In the genomic region with DNA sequence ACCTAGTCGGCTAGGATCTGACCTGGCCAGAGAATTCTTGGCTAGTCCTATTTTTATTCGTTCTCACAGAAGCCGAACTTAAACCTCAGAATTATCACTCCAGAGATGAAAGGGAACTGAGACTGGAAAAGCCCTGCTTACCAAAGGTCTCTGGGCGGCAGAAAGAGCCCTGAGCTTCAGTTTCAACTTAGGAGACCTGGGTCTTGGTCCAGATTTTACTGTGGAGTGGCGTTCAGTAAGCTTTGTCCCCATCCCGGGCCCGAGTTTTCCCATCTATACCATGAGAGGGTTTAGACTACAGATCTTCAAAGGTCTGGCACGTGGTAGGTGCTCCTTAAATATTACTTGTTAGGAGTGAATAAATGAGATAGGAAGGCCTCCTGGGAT, we compare ENCODE assay signal across 2 cellular contexts.
A peak's percentile ranks its signal among the peaks of the same experiment; 100 is the strongest.
TF ChIP-seq lines count a peak whose summit lies in the region.

No MANE protein-coding gene starts in this region.

TF ChIP-seq in IMR-90, 13 proteins besides CTCF, POLR2A, EP300 and RAD21:
- TF ChIP-seq BHLHE40 (IDR thresholded peaks at IDR 0.05; ENCODE audit: low read depth, low read length), result no peak
- 0 out of 2 replicates have a peak, but pooled peaks have one; percentile 1 for TF ChIP-seq MXI1 (IDR thresholded peaks at IDR 0.05; ENCODE audit: borderline replicate concordance, low read depth, low read length)
- TF ChIP-seq RFX5 (IDR thresholded peaks at IDR 0.05; ENCODE audit: low read depth, low read length), result no peak
- TF ChIP-seq ELK1 (IDR thresholded peaks at IDR 0.05; ENCODE audit: borderline replicate concordance, low read depth, low read length), result no peak
- no peak for TF ChIP-seq FOS (IDR thresholded peaks at IDR 0.05; ENCODE audit: low read depth, low read length)
- TF ChIP-seq CHD1 (IDR thresholded peaks at IDR 0.05; ENCODE audit: low read depth, low read length), result no peak
- no peak for TF ChIP-seq CEBPB (IDR thresholded peaks at IDR 0.05; ENCODE audit: low read depth, low read length)
- TF ChIP-seq, protein P1, sequence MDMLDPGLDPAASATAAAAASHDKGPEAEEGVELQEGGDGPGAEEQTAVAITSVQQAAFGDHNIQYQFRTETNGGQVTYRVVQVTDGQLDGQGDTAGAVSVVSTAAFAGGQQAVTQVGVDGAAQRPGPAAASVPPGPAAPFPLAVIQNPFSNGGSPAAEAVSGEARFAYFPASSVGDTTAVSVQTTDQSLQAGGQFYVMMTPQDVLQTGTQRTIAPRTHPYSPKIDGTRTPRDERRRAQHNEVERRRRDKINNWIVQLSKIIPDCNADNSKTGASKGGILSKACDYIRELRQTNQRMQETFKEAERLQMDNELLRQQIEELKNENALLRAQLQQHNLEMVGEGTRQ (IDR thresholded peaks at IDR 0.05; ENCODE audit: low read depth, low read length), result no peak
TF ChIP-seq in IMR-90: peak in this region for 1.

TF ChIP-seq in K562, 482 proteins besides CTCF, POLR2A, EP300 and RAD21:
- 0 out of 2 replicates have a peak, but pooled peaks have one; percentile 13 for TF ChIP-seq PML (IDR thresholded peaks at IDR 0.05; ENCODE audit: low read length)
- TF ChIP-seq ZFX (CRISPR knock-in tag; IDR thresholded peaks at IDR 0.05), result peak; percentile 42; the same call in 1 of the 2 replicates
- TF ChIP-seq ZNF592 (IDR thresholded peaks at IDR 0.05), result 0 out of 2 replicates have a peak, but pooled peaks have one; percentile 17
- TF ChIP-seq ZNF644 (tag; IDR thresholded peaks at IDR 0.05; ENCODE audit: low read depth), result no peak
- 0 out of 2 replicates have a peak, but pooled peaks have one; percentile 4 for TF ChIP-seq ZNF143 (CRISPR knock-in tag; IDR thresholded peaks at IDR 0.05)
- no peak for TF ChIP-seq NCOR1 (IDR thresholded peaks at IDR 0.05)
- no peak for TF ChIP-seq SMARCC2 (IDR thresholded peaks at IDR 0.05; ENCODE audit: low read depth)
- TF ChIP-seq, protein P2, sequence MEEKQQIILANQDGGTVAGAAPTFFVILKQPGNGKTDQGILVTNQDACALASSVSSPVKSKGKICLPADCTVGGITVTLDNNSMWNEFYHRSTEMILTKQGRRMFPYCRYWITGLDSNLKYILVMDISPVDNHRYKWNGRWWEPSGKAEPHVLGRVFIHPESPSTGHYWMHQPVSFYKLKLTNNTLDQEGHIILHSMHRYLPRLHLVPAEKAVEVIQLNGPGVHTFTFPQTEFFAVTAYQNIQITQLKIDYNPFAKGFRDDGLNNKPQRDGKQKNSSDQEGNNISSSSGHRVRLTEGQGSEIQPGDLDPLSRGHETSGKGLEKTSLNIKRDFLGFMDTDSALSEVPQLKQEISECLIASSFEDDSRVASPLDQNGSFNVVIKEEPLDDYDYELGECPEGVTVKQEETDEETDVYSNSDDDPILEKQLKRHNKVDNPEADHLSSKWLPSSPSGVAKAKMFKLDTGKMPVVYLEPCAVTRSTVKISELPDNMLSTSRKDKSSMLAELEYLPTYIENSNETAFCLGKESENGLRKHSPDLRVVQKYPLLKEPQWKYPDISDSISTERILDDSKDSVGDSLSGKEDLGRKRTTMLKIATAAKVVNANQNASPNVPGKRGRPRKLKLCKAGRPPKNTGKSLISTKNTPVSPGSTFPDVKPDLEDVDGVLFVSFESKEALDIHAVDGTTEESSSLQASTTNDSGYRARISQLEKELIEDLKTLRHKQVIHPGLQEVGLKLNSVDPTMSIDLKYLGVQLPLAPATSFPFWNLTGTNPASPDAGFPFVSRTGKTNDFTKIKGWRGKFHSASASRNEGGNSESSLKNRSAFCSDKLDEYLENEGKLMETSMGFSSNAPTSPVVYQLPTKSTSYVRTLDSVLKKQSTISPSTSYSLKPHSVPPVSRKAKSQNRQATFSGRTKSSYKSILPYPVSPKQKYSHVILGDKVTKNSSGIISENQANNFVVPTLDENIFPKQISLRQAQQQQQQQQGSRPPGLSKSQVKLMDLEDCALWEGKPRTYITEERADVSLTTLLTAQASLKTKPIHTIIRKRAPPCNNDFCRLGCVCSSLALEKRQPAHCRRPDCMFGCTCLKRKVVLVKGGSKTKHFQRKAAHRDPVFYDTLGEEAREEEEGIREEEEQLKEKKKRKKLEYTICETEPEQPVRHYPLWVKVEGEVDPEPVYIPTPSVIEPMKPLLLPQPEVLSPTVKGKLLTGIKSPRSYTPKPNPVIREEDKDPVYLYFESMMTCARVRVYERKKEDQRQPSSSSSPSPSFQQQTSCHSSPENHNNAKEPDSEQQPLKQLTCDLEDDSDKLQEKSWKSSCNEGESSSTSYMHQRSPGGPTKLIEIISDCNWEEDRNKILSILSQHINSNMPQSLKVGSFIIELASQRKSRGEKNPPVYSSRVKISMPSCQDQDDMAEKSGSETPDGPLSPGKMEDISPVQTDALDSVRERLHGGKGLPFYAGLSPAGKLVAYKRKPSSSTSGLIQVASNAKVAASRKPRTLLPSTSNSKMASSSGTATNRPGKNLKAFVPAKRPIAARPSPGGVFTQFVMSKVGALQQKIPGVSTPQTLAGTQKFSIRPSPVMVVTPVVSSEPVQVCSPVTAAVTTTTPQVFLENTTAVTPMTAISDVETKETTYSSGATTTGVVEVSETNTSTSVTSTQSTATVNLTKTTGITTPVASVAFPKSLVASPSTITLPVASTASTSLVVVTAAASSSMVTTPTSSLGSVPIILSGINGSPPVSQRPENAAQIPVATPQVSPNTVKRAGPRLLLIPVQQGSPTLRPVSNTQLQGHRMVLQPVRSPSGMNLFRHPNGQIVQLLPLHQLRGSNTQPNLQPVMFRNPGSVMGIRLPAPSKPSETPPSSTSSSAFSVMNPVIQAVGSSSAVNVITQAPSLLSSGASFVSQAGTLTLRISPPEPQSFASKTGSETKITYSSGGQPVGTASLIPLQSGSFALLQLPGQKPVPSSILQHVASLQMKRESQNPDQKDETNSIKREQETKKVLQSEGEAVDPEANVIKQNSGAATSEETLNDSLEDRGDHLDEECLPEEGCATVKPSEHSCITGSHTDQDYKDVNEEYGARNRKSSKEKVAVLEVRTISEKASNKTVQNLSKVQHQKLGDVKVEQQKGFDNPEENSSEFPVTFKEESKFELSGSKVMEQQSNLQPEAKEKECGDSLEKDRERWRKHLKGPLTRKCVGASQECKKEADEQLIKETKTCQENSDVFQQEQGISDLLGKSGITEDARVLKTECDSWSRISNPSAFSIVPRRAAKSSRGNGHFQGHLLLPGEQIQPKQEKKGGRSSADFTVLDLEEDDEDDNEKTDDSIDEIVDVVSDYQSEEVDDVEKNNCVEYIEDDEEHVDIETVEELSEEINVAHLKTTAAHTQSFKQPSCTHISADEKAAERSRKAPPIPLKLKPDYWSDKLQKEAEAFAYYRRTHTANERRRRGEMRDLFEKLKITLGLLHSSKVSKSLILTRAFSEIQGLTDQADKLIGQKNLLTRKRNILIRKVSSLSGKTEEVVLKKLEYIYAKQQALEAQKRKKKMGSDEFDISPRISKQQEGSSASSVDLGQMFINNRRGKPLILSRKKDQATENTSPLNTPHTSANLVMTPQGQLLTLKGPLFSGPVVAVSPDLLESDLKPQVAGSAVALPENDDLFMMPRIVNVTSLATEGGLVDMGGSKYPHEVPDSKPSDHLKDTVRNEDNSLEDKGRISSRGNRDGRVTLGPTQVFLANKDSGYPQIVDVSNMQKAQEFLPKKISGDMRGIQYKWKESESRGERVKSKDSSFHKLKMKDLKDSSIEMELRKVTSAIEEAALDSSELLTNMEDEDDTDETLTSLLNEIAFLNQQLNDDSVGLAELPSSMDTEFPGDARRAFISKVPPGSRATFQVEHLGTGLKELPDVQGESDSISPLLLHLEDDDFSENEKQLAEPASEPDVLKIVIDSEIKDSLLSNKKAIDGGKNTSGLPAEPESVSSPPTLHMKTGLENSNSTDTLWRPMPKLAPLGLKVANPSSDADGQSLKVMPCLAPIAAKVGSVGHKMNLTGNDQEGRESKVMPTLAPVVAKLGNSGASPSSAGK (IDR thresholded peaks at IDR 0.05), result peak; percentile 36; the same call in 1 of the 2 replicates
- TF ChIP-seq, protein P3, sequence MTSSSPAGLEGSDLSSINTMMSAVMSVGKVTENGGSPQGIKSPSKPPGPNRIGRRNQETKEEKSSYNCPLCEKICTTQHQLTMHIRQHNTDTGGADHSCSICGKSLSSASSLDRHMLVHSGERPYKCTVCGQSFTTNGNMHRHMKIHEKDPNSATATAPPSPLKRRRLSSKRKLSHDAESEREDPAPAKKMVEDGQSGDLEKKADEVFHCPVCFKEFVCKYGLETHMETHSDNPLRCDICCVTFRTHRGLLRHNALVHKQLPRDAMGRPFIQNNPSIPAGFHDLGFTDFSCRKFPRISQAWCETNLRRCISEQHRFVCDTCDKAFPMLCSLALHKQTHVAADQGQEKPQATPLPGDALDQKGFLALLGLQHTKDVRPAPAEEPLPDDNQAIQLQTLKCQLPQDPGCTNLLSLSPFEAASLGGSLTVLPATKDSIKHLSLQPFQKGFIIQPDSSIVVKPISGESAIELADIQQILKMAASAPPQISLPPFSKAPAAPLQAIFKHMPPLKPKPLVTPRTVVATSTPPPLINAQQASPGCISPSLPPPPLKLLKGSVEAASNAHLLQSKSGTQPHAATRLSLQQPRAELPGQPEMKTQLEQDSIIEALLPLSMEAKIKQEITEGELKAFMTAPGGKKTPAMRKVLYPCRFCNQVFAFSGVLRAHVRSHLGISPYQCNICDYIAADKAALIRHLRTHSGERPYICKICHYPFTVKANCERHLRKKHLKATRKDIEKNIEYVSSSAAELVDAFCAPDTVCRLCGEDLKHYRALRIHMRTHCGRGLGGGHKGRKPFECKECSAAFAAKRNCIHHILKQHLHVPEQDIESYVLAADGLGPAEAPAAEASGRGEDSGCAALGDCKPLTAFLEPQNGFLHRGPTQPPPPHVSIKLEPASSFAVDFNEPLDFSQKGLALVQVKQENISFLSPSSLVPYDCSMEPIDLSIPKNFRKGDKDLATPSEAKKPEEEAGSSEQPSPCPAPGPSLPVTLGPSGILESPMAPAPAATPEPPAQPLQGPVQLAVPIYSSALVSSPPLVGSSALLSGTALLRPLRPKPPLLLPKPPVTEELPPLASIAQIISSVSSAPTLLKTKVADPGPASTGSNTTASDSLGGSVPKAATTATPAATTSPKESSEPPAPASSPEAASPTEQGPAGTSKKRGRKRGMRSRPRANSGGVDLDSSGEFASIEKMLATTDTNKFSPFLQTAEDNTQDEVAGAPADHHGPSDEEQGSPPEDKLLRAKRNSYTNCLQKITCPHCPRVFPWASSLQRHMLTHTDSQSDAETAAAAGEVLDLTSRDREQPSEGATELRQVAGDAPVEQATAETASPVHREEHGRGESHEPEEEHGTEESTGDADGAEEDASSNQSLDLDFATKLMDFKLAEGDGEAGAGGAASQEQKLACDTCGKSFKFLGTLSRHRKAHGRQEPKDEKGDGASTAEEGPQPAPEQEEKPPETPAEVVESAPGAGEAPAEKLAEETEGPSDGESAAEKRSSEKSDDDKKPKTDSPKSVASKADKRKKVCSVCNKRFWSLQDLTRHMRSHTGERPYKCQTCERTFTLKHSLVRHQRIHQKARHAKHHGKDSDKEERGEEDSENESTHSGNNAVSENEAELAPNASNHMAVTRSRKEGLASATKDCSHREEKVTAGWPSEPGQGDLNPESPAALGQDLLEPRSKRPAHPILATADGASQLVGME (CRISPR knock-in tag; IDR thresholded peaks at IDR 0.05), result 0 out of 2 replicates have a peak, but pooled peaks have one; percentile 27
- TF ChIP-seq SIN3A (IDR thresholded peaks at IDR 0.05; ENCODE audit: borderline replicate concordance in 2 of 2, control insufficient read depth in 1 of 2, low read depth in 2 of 2, low read length in 2 of 2), result peak in 1 of 2 experiments; percentile 9; a peak in 1 of 4 replicates
TF ChIP-seq in K562: peak in this region for 7.
